Comparison of ENCODE assay signal across 25 cellular contexts in the genomic region with DNA sequence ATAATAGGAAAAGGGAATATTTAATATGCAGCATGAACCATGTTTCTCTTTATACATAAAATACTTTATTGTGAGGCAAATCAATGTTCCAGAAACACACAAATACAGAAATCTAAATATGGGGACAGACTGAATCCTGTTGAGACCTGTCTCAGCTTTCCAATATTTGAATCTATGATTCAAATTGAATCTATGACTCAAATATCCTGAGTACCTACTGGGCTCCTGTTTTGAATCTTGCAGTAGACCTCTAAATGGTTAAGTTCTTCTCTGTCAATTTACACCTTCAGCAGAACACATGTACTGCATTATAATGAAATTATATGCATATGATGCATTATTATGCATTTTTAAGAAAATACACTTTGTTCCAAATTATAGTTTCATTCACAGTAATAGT.
"Had no signal": no experiment of that assay in that cellular context is flagged by ENCODE, and none has a peak within 500 bp of the region (broad histone marks: within the 10 kb centered on the region; RNA-seq: fewer than 3 reads in every experiment).

No MANE protein-coding gene starts in this region.

- H3K9me3 ChIP-seq: ovary, psoas muscle, right atrium auricular region, uterus had no signal

- H3K4me3 ChIP-seq: coronary artery, heart right ventricle, ovary, psoas muscle, right atrium auricular region, spleen, uterus had no signal

- DNase-seq: activated CD4-positive, alpha-beta T cell treated with anti-CD3 and anti-CD28 coated beads, Interleukin-2, amount 50 U/mL, for 48 hours; activated gamma-delta T cell treated with Interleukin-2 at 50 U/mL for 16 hours; amniotic stem cell; cerebellar nuclear complex; endodermal cell; heart right ventricle; islet precursor cell; left colon; mesenchymal stem cell; ovary; psoas muscle; spleen; stimulated activated CD4-positive, alpha-beta T cell treated with anti-CD3 and anti-CD28 coated beads, Interleukin-4, amount 100 ng/mL, for 24 hours; T-cell; trophoblast cell; uterus; WERI-Rb-1 had no signal

- H3K27me3 ChIP-seq: heart right ventricle, neutrophil, ovary, right atrium auricular region, spleen, uterus had no signal

- H3K4me1 Mint-ChIP-seq: endodermal cell had no signal

- H3K4me1 ChIP-seq: right atrium auricular region, uterus had no signal

- H3K27ac ChIP-seq: coronary artery, heart right ventricle, neutrophil, ovary, psoas muscle, right atrium auricular region, spleen, uterus, WERI-Rb-1 had no signal

- H3K4me3 Mint-ChIP-seq: activated naive CD8-positive, alpha-beta T cell; activated T-helper 1 cell treated with anti-CD3 and anti-CD28 coated beads, Interleukin-12 subunit alpha, Interleukin-12 subunit beta, Interleukin-2, Interleukin-4 antibody, amounts not matched to agents 30 ng/mL and 10 ng/mL and 1 ng/mL, durations not matched to agents 14 hours and 24 hours and 36 hours; endodermal cell; nephron; stimulated activated naive CD8-positive, alpha-beta T cell treated with anti-CD3 and anti-CD28 coated beads, Interleukin-15, Interleukin-2, amounts not matched to agents 100 ng/mL and 50 ng/mL, for 24 hours; T-cell; T-helper 2 cell treated with Interferon-gamma antibody and Interleukin-4, amounts not matched to agents 5 μg/mL and 100 μg/mL, for 36 hours had no signal

- H3K36me3 ChIP-seq: heart right ventricle, neutrophil, ovary, right atrium auricular region, uterus, WERI-Rb-1 had no signal

- ATAC-seq: heart right ventricle, left colon, psoas muscle, T-cell had no signal

- H3K27me3 Mint-ChIP-seq: activated naive CD8-positive, alpha-beta T cell; stimulated activated naive CD8-positive, alpha-beta T cell treated with anti-CD3 and anti-CD28 coated beads, Interleukin-15, Interleukin-2, amounts not matched to agents 100 ng/mL and 50 ng/mL, for 24 hours; T-cell had no signal

- H3K27ac Mint-ChIP-seq: activated naive CD8-positive, alpha-beta T cell; activated T-helper 1 cell treated with anti-CD3 and anti-CD28 coated beads, Interleukin-12 subunit alpha, Interleukin-12 subunit beta, Interleukin-2, Interleukin-4 antibody, amounts not matched to agents 30 ng/mL and 10 ng/mL and 1 ng/mL, durations not matched to agents 14 hours and 24 hours and 36 hours; endodermal cell; nephron; stimulated activated naive CD8-positive, alpha-beta T cell treated with anti-CD3 and anti-CD28 coated beads, Interleukin-15, Interleukin-2, amounts not matched to agents 100 ng/mL and 50 ng/mL, for 24 hours; T-cell; T-helper 2 cell treated with Interferon-gamma antibody and Interleukin-4, amounts not matched to agents 5 μg/mL and 100 μg/mL, for 36 hours had no signal
